20 cellular contexts compared by ENCODE assay signal in genomic region chr12:64526859-64527258, GRCh38.
"Had no signal": no experiment of that assay in that cellular context is flagged by ENCODE, and none has a peak within 500 bp of the region (broad histone marks: within the 10 kb centered on the region; RNA-seq: fewer than 3 reads in every experiment).

No MANE protein-coding gene starts in this region.

- H3K4me3 ChIP-seq: breast epithelium, lower lobe of right lung, smooth muscle cell, upper lobe of right lung had no signal

- H3K4me1 Mint-ChIP-seq: activated B cell treated with CpG ODN at 0.5 μM for 24 hours; natural killer cell; stimulated activated naive B cell treated with anti-CD40 and anti-IgM and Interleukin-4, amounts not matched to agents 10 μg/mL and 1 μg/mL and 100 μg/mL, for 72 hours had no signal

- DNase-seq: activated B cell treated with CpG ODN at 0.5 μM for 24 hours; activated CD4-positive, alpha-beta memory T cell treated with anti-CD3 and anti-CD28 coated beads for 36 hours; activated CD4-positive, alpha-beta T cell treated with anti-CD3 and anti-CD28 coated beads for 4 hours; activated naive CD4-positive, alpha-beta T cell; activated naive CD8-positive, alpha-beta T cell treated with anti-CD3 and anti-CD28 coated beads, Interleukin-2, amount 10 ng/mL, durations not matched to agents 7 days and 5 days; anterior cingulate cortex; effector CD4-positive, alpha-beta T cell; foreskin melanocyte; glutamatergic neuron; hippocampal formation; lower lobe of right lung; natural killer cell; stimulated activated naive B cell treated with anti-CD40 and anti-IgM and Interleukin-4, amounts not matched to agents 10 μg/mL and 1 μg/mL and 100 μg/mL, for 72 hours; T-helper 1 cell; T-helper 9 cell; upper lobe of right lung had no signal

- H3K4me1 ChIP-seq: breast epithelium, lower lobe of right lung, parathyroid adenoma, upper lobe of right lung had no signal

- H3K27ac Mint-ChIP-seq: activated B cell treated with CpG ODN at 0.5 μM for 24 hours; activated CD4-positive, alpha-beta memory T cell treated with anti-CD3 and anti-CD28 coated beads for 36 hours; activated naive CD8-positive, alpha-beta T cell treated with anti-CD3 and anti-CD28 coated beads, Interleukin-2, amount 10 ng/mL, durations not matched to agents 7 days and 5 days; natural killer cell; stimulated activated naive B cell treated with anti-CD40 and anti-IgM and Interleukin-4, amounts not matched to agents 10 μg/mL and 1 μg/mL and 100 μg/mL, for 72 hours had no signal

- H3K9me3 ChIP-seq: breast epithelium, lower lobe of right lung, upper lobe of right lung had no signal

- H3K27me3 ChIP-seq: breast epithelium, upper lobe of right lung had no signal

- H3K9me3 Mint-ChIP-seq: activated B cell treated with CpG ODN at 0.5 μM for 24 hours; activated CD4-positive, alpha-beta memory T cell treated with anti-CD3 and anti-CD28 coated beads for 36 hours; activated naive CD8-positive, alpha-beta T cell treated with anti-CD3 and anti-CD28 coated beads, Interleukin-2, amount 10 ng/mL, durations not matched to agents 7 days and 5 days; natural killer cell; stimulated activated naive B cell treated with anti-CD40 and anti-IgM and Interleukin-4, amounts not matched to agents 10 μg/mL and 1 μg/mL and 100 μg/mL, for 72 hours had no signal

- ATAC-seq: lower lobe of right lung; natural killer cell; sciatic nerve; stimulated activated naive B cell treated with anti-CD40 and anti-IgM and Interleukin-4, amounts not matched to agents 10 μg/mL and 1 μg/mL and 100 μg/mL, for 72 hours; upper lobe of right lung had no signal

- H3K4me3 Mint-ChIP-seq: activated B cell treated with CpG ODN at 0.5 μM for 24 hours; activated CD4-positive, alpha-beta memory T cell treated with anti-CD3 and anti-CD28 coated beads for 36 hours; activated naive CD8-positive, alpha-beta T cell treated with anti-CD3 and anti-CD28 coated beads, Interleukin-2, amount 10 ng/mL, durations not matched to agents 7 days and 5 days; natural killer cell; stimulated activated naive B cell treated with anti-CD40 and anti-IgM and Interleukin-4, amounts not matched to agents 10 μg/mL and 1 μg/mL and 100 μg/mL, for 72 hours had no signal

- H3K4me2 ChIP-seq: smooth muscle cell had no signal

- H3K27me3 Mint-ChIP-seq: activated B cell treated with CpG ODN at 0.5 μM for 24 hours; stimulated activated naive B cell treated with anti-CD40 and anti-IgM and Interleukin-4, amounts not matched to agents 10 μg/mL and 1 μg/mL and 100 μg/mL, for 72 hours had no signal

- H2AFZ ChIP-seq: parathyroid adenoma had no signal

- H3K27ac ChIP-seq: breast epithelium, lower lobe of right lung, parathyroid adenoma, upper lobe of right lung had no signal

- H3K79me2 ChIP-seq: parathyroid adenoma had no signal

- H3K36me3 ChIP-seq: breast epithelium, lower lobe of right lung, upper lobe of right lung had no signal

- H3K36me3 Mint-ChIP-seq: activated CD4-positive, alpha-beta memory T cell treated with anti-CD3 and anti-CD28 coated beads for 36 hours; activated naive CD8-positive, alpha-beta T cell treated with anti-CD3 and anti-CD28 coated beads, Interleukin-2, amount 10 ng/mL, durations not matched to agents 7 days and 5 days; natural killer cell; stimulated activated naive B cell treated with anti-CD40 and anti-IgM and Interleukin-4, amounts not matched to agents 10 μg/mL and 1 μg/mL and 100 μg/mL, for 72 hours had no signal
